ENCODE assay signal across 15 cellular contexts in genomic region chr12:125424909-125425308, GRCh38.
DNase-seq lines count a peak whose midpoint lies in the region; ATAC-seq, FAIRE-seq and TF ChIP-seq lines count a peak whose summit lies in the region.
"Had no signal": no experiment of that assay in that cellular context is flagged by ENCODE, and none has a peak within 500 bp of the region (broad histone marks: within the 10 kb centered on the region; RNA-seq: fewer than 3 reads in every experiment).

No MANE protein-coding gene starts in this region.

- no TSS peak for BruUV-seq in HepG2 (replicated peaks; lab: Mats Ljungman, UMichigan)

- no peaks in the 10 kb centered on the region for H3K4me1 Mint-ChIP-seq in endodermal cell
- H3K4me1 Mint-ChIP-seq: CD4-positive, CD25-positive, alpha-beta regulatory T cell had no signal

- H3K27me3 ChIP-seq in HepG2 (ENCODE audit: control insufficient read depth in 1 of 2, insufficient read depth in 2 of 2, low read length in 2 of 2): no peaks in the 10 kb centered on the region
- no peaks in the 10 kb centered on the region for H3K27me3 ChIP-seq in right lobe of liver
- peaks cover 21% of the 10 kb centered on the region for H3K27me3 ChIP-seq in RWPE2 (ENCODE audit: insufficient read depth, poor library complexity, severe bottlenecking)
- no peaks in the 10 kb centered on the region for H3K27me3 ChIP-seq in endodermal cell (ENCODE audit: control insufficient read depth, insufficient read depth, low read length, poor library complexity, severe bottlenecking)
- H3K27me3 ChIP-seq in MG63: no peaks in the 10 kb centered on the region; the same call in none of the 2 replicates
- H3K27me3 ChIP-seq: BLaER1 treated with 17β-estradiol and CSF1 and Interleukin-3, amounts not matched to agents 10 nM and 100 nM had no signal

- no peaks in the 10 kb centered on the region for H3K9me3 ChIP-seq in HepG2 (ENCODE audit: low read length)
- H3K9me3 ChIP-seq in right lobe of liver: no peaks in the 10 kb centered on the region
- H3K9me3 ChIP-seq in RWPE2 (ENCODE audit: severe bottlenecking): no peaks in the 10 kb centered on the region
- no peaks in the 10 kb centered on the region for H3K9me3 ChIP-seq in endodermal cell (ENCODE audit: control insufficient read depth, low read length)
- no peaks in the 10 kb centered on the region for H3K9me3 ChIP-seq in MG63

- no peak overlapping the region for H3K9ac ChIP-seq in HepG2 (ENCODE audit: insufficient read depth, low read depth, low read length)
- no peak overlapping the region for H3K9ac ChIP-seq in endodermal cell (ENCODE audit: extremely low read depth, low read length, poor library complexity, severe bottlenecking)
- H3K9ac ChIP-seq: BLaER1 treated with 17β-estradiol and CSF1 and Interleukin-3, amounts not matched to agents 10 nM and 100 nM had no signal

- no peaks in the 10 kb centered on the region for H3K36me3 ChIP-seq in HepG2 (replicated peaks in 1 of 2; ENCODE audit: control insufficient read depth in 1 of 2, insufficient read depth in 2 of 2, low read length in 2 of 2)
- H3K36me3 ChIP-seq in right lobe of liver: no peaks in the 10 kb centered on the region
- no peaks in the 10 kb centered on the region for H3K36me3 ChIP-seq in RWPE2 (ENCODE audit: low read depth)
- H3K36me3 ChIP-seq in endodermal cell (ENCODE audit: control insufficient read depth, insufficient read depth, low read length): no peaks in the 10 kb centered on the region
- H3K36me3 ChIP-seq in MG63: no peaks in the 10 kb centered on the region
- H3K36me3 ChIP-seq: BLaER1 treated with 17β-estradiol and CSF1 and Interleukin-3, amounts not matched to agents 10 nM and 100 nM had no signal

- POLR2A ChIA-PET in HepG2 (lab: Yijun Ruan, JAX): no interaction called here

- H2AFZ ChIP-seq in HepG2 (ENCODE audit: low read length): no peak overlapping the region

- peaks cover 12% of the 10 kb centered on the region for H3K9me3 Mint-ChIP-seq in endodermal cell

- TF ChIP-seq CTCF in HepG2 (CRISPR knock-in tag; IDR thresholded peaks at IDR 0.05) (no peak), right lobe of liver (IDR thresholded peaks at IDR 0.05) (no peak), RWPE2 (IDR thresholded peaks at IDR 0.05; ENCODE audit: poor library complexity, severe bottlenecking) (peak; percentile 5), endodermal cell (conservative IDR thresholded peaks at IDR 0.05) (peak; percentile 45)

- H3K4me2 ChIP-seq in HepG2 (ENCODE audit: low read depth, low read length): no peak overlapping the region
- H3K4me2 ChIP-seq: BLaER1 treated with 17β-estradiol and CSF1 and Interleukin-3, amounts not matched to agents 10 nM and 100 nM had no signal

- H3K4me3 ChIP-seq in HepG2 (replicated peaks in 1 of 3; ENCODE audit: insufficient read depth in 1 of 3, low read depth in 2 of 3, low read length in 3 of 3) (no peak overlapping the region), right lobe of liver (no peak overlapping the region), RWPE2 (ENCODE audit: severe bottlenecking) (no peak overlapping the region), endodermal cell (ENCODE audit: low read length) (no peak overlapping the region), MG63 (no peak overlapping the region)
- H3K4me3 ChIP-seq: BLaER1 treated with 17β-estradiol and CSF1 and Interleukin-3, amounts not matched to agents 10 nM and 100 nM had no signal

- H3K4me1 ChIP-seq in HepG2 (ENCODE audit: insufficient read depth, low read length) (no peaks in the 10 kb centered on the region), right lobe of liver (no peaks in the 10 kb centered on the region), RWPE2 (ENCODE audit: insufficient read depth, poor library complexity, severe bottlenecking) (no peaks in the 10 kb centered on the region), endodermal cell (ENCODE audit: control insufficient read depth, insufficient read depth, low read length) (no peaks in the 10 kb centered on the region)
- H3K4me1 ChIP-seq: BLaER1 treated with 17β-estradiol and CSF1 and Interleukin-3, amounts not matched to agents 10 nM and 100 nM had no signal

- 0% methylated on average over 3 of the region's 3 CpGs for WGBS in HepG2 (ENCODE audit: low lambda C conversion rate)
- 49% methylated on average over 3 of the region's 3 CpGs for WGBS in right lobe of liver (ENCODE audit: insufficient coverage, low coverage, low lambda C conversion rate, missing lambda C conversion rate)
- 86% methylated on average over 3 of the region's 3 CpGs; no CpG with 5 or more reads in 1 of the 2 experiments for WGBS in endodermal cell (ENCODE audit: insufficient coverage in 1 of 2, insufficient read length in 1 of 2), 2 experiments

- no peak overlapping the region for H3K27ac Mint-ChIP-seq in endodermal cell
- H3K27ac Mint-ChIP-seq: CD4-positive, CD25-positive, alpha-beta regulatory T cell had no signal

- DNase-seq in HepG2 (ENCODE audit: low spot score): no peak
- DNase-seq in right lobe of liver: no peak
- no peak for DNase-seq in RWPE2 (ENCODE audit: low spot score)
- peak; percentile 56 for DNase-seq in endodermal cell
- no peak for DNase-seq in caudate nucleus (lab: John Stamatoyannopoulos, UW)
- DNase-seq in MG63: no peak
- no peak for DNase-seq in T-helper 1 cell
- DNase-seq: 8988T; ACHN; CD4-positive, CD25-positive, alpha-beta regulatory T cell; DMS 273 treated with DMSO at 0.1 percent for 48 hours had no signal

- H3K27ac ChIP-seq in HepG2 (ENCODE audit: extremely low read length, insufficient read depth, low read length): no peak overlapping the region
- H3K27ac ChIP-seq in right lobe of liver: no peak overlapping the region
- H3K27ac ChIP-seq in RWPE2 (ENCODE audit: poor library complexity, severe bottlenecking): no peak overlapping the region
- H3K27ac ChIP-seq in endodermal cell (ENCODE audit: low read depth, low read length): no peak overlapping the region
- no peak overlapping the region for H3K27ac ChIP-seq in caudate nucleus (ENCODE audit: low read depth, low read length)
- H3K27ac ChIP-seq: BLaER1 treated with 17β-estradiol and CSF1 and Interleukin-3, amounts not matched to agents 10 nM and 100 nM had no signal

- H3K27me3 Mint-ChIP-seq in endodermal cell (ENCODE audit: insufficient read depth): no peaks in the 10 kb centered on the region
- H3K27me3 Mint-ChIP-seq: CD4-positive, CD25-positive, alpha-beta regulatory T cell had no signal

- TF ChIP-seq EP300 in HepG2 (IDR thresholded peaks at IDR 0.05; ENCODE audit: low read depth in 2 of 2, low read length in 2 of 2): no peak
- no peak for TF ChIP-seq EP300 in HepG2 (CRISPR knock-in tag; IDR thresholded peaks at IDR 0.05; ENCODE audit: borderline replicate concordance)

- in situ Hi-C loops in HepG2 (cut with HindIII; ENCODE audit: extremely low pct_ligation_motif_present, low pct_unique_long_range_greater_than_20kb): no loop called here

- no peak for FAIRE-seq in HepG2 (lab: Jason Lieb, UNC)
- FAIRE-seq: GM12892, H54 had no signal

- H4K20me1 ChIP-seq in HepG2 (ENCODE audit: insufficient read depth, low read length): no peaks in the 10 kb centered on the region
- H4K20me1 ChIP-seq: BLaER1 treated with 17β-estradiol and CSF1 and Interleukin-3, amounts not matched to agents 10 nM and 100 nM had no signal

- intact Hi-C loops in HepG2 (cut with micrococcal nuclease; ENCODE audit: unreplicated experiment): no loop called here
- intact Hi-C loops in right lobe of liver (cut with DNase I): no loop called here

- H3K79me2 ChIP-seq in HepG2 (ENCODE audit: insufficient read depth, low read length): no peaks in the 10 kb centered on the region

- CTCF ChIA-PET in HepG2 (lab: Yijun Ruan, JAX; ENCODE audit: low intra/inter-chr PET ratio, low total read pairs): no interaction called here

- ATAC-seq in HepG2 (peak; percentile 47; the same call in 2 of the 3 replicates), right lobe of liver (no peak), RWPE2 (ENCODE audit: low read depth) (no peak), HG03097 (IDR thresholded peaks at IDR 0.05; ENCODE audit: low FRiP score, unreplicated experiment) (no peak)

- no peak for TF ChIP-seq RAD21 in HepG2 (CRISPR knock-in tag; IDR thresholded peaks at IDR 0.05)

- peaks cover 9% of the 10 kb centered on the region for H3K36me3 Mint-ChIP-seq in endodermal cell (ENCODE audit: low read depth)
- H3K36me3 Mint-ChIP-seq: CD4-positive, CD25-positive, alpha-beta regulatory T cell had no signal

- no peak overlapping the region for H3K4me3 Mint-ChIP-seq in endodermal cell
- H3K4me3 Mint-ChIP-seq: CD4-positive, CD25-positive, alpha-beta regulatory T cell had no signal

- no peak for TF ChIP-seq POLR2A in HepG2 (IDR thresholded peaks at IDR 0.05; ENCODE audit: insufficient read depth in 1 of 2, low read depth in 2 of 2, low read length in 2 of 2)
- TF ChIP-seq POLR2A in right lobe of liver (IDR thresholded peaks at IDR 0.05): no peak

TF ChIP-seq in HepG2, 621 proteins besides CTCF, POLR2A, EP300 and RAD21 (continues in another document):
- TF ChIP-seq MEIS1 (CRISPR knock-in tag; IDR thresholded peaks at IDR 0.05; ENCODE audit: borderline replicate concordance) (no peak), ZNF605 (CRISPR knock-in tag; IDR thresholded peaks at IDR 0.05) (no peak), ZNF687 (CRISPR knock-in tag; IDR thresholded peaks at IDR 0.05) (no peak)

Comparison
In these comparisons a context has a peak if more than half of its experiments do, and no peak if none do; other contexts are left out.
1. CTCF ChIP-seq: peak in RWPE2 (single experiment) and endodermal cell (single experiment); none in HepG2 (single experiment) and right lobe of liver (0 of 4).